In the genomic region with DNA sequence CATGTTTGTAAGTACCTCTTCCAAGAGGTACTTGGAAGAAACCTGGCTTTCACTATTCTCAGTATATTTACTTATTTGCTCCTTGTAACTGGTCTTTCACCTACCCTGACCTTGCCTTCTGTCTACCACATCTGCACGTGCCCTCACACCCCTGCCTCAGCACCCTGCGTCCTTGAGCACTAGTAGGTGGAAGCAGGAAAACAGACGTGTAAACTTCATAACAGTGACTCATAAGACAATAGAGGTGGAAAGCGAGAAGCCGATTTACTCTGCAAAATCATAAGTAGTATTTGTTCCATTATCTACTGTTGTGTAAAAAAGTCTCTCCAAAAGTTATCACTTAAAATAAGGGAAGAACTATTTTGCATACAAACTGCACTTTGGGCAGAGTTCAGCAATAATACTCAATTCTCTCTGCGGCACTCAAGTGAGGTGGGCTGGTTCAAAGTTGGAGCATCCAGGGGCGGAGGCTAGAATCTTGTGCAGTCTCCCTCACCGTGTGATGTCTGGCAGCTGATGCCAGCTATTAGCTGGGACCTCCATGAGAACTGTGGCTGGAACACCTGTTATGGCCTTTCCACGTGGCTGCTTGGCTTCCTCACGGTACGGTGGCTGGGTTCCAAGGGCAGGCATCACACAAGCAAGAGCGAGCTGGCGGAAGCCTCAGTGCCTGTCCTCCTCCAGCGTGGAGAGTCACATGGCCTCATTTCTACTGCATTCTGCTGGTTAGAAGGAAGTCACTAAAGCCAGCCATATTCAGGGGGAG, we compare ENCODE assay signal across 8 cellular contexts. TPM values are rescaled to one million over a fixed set of nuclear protein-coding genes. Genes with fewer than 3 reads are reported as not detected.
DNase-seq lines count a peak whose midpoint lies in the region; TF ChIP-seq lines count a peak whose summit lies in the region.

No MANE protein-coding gene starts in this region.

- peak overlapping the region; percentile 74 for H3K27ac Mint-ChIP-seq in dendritic cell treated with granulocyte-macrophage colony-stimulating factor and Interleukin-4, amounts not matched to agents 40 ng/mL and 50 ng/mL, for 4 days
- H3K27ac Mint-ChIP-seq in nephron = peak overlapping the region in 2 of 3 experiments; percentile 28 to 46

- H3K27ac ChIP-seq in testis = peak overlapping the region in 1 of 2 donors; percentile 31

- peak overlapping the region; percentile 59 for H3K4me3 Mint-ChIP-seq in dendritic cell treated with granulocyte-macrophage colony-stimulating factor and Interleukin-4, amounts not matched to agents 40 ng/mL and 50 ng/mL, for 4 days
- H3K4me3 Mint-ChIP-seq in nephron = no peak overlapping the region

- no peaks in the 10 kb centered on the region for H3K9me3 Mint-ChIP-seq in dendritic cell treated with granulocyte-macrophage colony-stimulating factor and Interleukin-4, amounts not matched to agents 40 ng/mL and 50 ng/mL, for 4 days
- no peaks in the 10 kb centered on the region for H3K9me3 Mint-ChIP-seq in nephron

- no peaks in the 10 kb centered on the region for H3K36me3 ChIP-seq in testis (ENCODE audit: low read depth, missing control alignments)

- H3K27me3 ChIP-seq in testis = no peaks in the 10 kb centered on the region

- H3K9me3 ChIP-seq in testis = no peaks in the 10 kb centered on the region

- H3K4me3 ChIP-seq in NB4 (ENCODE audit: low read depth, low read length) (no peak overlapping the region), testis (no peak overlapping the region)

- H3K4me1 Mint-ChIP-seq in dendritic cell treated with granulocyte-macrophage colony-stimulating factor and Interleukin-4, amounts not matched to agents 40 ng/mL and 50 ng/mL, for 4 days (ENCODE audit: low read depth) = peaks cover 36% of the 10 kb centered on the region
- peaks cover 7% of the 10 kb centered on the region for H3K4me1 Mint-ChIP-seq in nephron

- no peaks in the 10 kb centered on the region for H3K36me3 Mint-ChIP-seq in dendritic cell treated with granulocyte-macrophage colony-stimulating factor and Interleukin-4, amounts not matched to agents 40 ng/mL and 50 ng/mL, for 4 days (ENCODE audit: low read depth)
- H3K36me3 Mint-ChIP-seq in nephron (ENCODE audit: low read depth) = no peaks in the 10 kb centered on the region

- TF ChIP-seq POLR2A in NB4 (IDR thresholded peaks at IDR 0.05; ENCODE audit: extremely low read depth, insufficient read length) (no peak), testis (IDR thresholded peaks at IDR 0.05) (no peak)

- 27 to 38% methylated on average over 14 of the region's 14 CpGs for WGBS in testis, 2 donors

- TF ChIP-seq CTCF in NB4 (IDR thresholded peaks at IDR 0.05; ENCODE audit: low read depth, low read length) (no peak), nephron (IDR thresholded peaks at IDR 0.05; ENCODE audit: unreplicated experiment in 3 of 3) (no peak), testis (IDR thresholded peaks at IDR 0.05) (no peak)

- intact Hi-C loops in dendritic cell treated with granulocyte-macrophage colony-stimulating factor and Interleukin-4, amounts not matched to agents 40 ng/mL and 50 ng/mL, for 4 days (cut with micrococcal nuclease) = no loop called here
- intact Hi-C loops in testis (cut with DNase I; ENCODE audit: low total_unique reads) = no loop called here

- no peaks in the 10 kb centered on the region for H3K27me3 Mint-ChIP-seq in dendritic cell treated with granulocyte-macrophage colony-stimulating factor and Interleukin-4, amounts not matched to agents 40 ng/mL and 50 ng/mL, for 4 days
- no peaks in the 10 kb centered on the region for H3K27me3 Mint-ChIP-seq in nephron (ENCODE audit: low read depth)

- H3K4me1 ChIP-seq in testis = peaks cover 11% of the 10 kb centered on the region

- peak; percentile 67 to 79 for DNase-seq in SHP77 (lab: John Stamatoyannopoulos, UW)
- DNase-seq in SHP77 treated with DMSO at 0.1 percent for 48 hours (lab: John Stamatoyannopoulos, UW) = no peak
- DNase-seq in NB4 (ENCODE audit: low read depth) = peak; percentile 32
- DNase-seq in activated CD4-positive, alpha-beta T cell treated with anti-CD3 and anti-CD28 coated beads for 24 hours (ENCODE audit: low read depth in 2 of 2) = peak; percentile 29 to 32
- DNase-seq in testis = peak; percentile 88
- no peak for DNase-seq in iPS-NIHi11 (ENCODE audit: low spot score)

RNA-seq across cellular contexts. Expression of gene PACS1, which starts 30.4 kb away (rescaled TPM):
- 100 to 1,000 TPM; 130 to 131 TPM for total RNA-seq in testis
- 111 TPM for polyA plus RNA-seq in testis (ENCODE audit: insufficient read depth, low read depth, low replicate concordance)

RNA-seq across cellular contexts. Expression of gene SF3B2, which starts 48.3 kb away (rescaled TPM):
- total RNA-seq in testis = 100 to 1,000 TPM; 307 to 315 TPM
- 341 TPM for polyA plus RNA-seq in testis (ENCODE audit: insufficient read depth, low read depth, low replicate concordance)

RNA-seq across cellular contexts. Expression of gene GAL3ST3, which starts 51.5 kb away (rescaled TPM):
- 1 to 10 TPM; 2.0 to 4.0 TPM for total RNA-seq in testis
- polyA plus RNA-seq in testis (ENCODE audit: insufficient read depth, low read depth, low replicate concordance) = 0.84 TPM

Comparison
In these comparisons a context has a peak if more than half of its experiments do, and no peak if none do; other contexts are left out.
1. DNase-seq: peak in SHP77 (2 of 2), NB4 (single experiment), activated CD4-positive, alpha-beta T cell treated with anti-CD3 and anti-CD28 coated beads for 24 hours (2 of 2) and testis (single experiment); none in SHP77 treated with DMSO at 0.1 percent for 48 hours (single experiment) and iPS-NIHi11 (single experiment).